ENCODE assay signal across 19 cellular contexts in genomic region chr11:106162190-106162589, GRCh38.
"Had no signal": no experiment of that assay in that cellular context is flagged by ENCODE, and none has a peak within 500 bp of the region (broad histone marks: within the 10 kb centered on the region; RNA-seq: fewer than 3 reads in every experiment).

No MANE protein-coding gene starts in this region.

- H3K9me3 ChIP-seq: neutrophil, pancreas had no signal

- H3K4me3 ChIP-seq: left lung, pancreas, right atrium auricular region, spleen, suprapubic skin, vagina had no signal

- H3K27ac ChIP-seq: left lung, neutrophil, pancreas, right atrium auricular region, spleen, suprapubic skin, vagina had no signal

- H3K36me3 ChIP-seq: left lung, neutrophil, pancreas, right atrium auricular region, spleen, suprapubic skin, vagina had no signal

- H3K27me3 ChIP-seq: left lung, neutrophil, pancreas, right atrium auricular region, spleen, suprapubic skin, vagina had no signal

- DNase-seq: cerebellar nuclear complex; cortex of kidney; effector memory CD8-positive, alpha-beta T cell; kidney; left cardiac atrium; left lung; mesendoderm; midbrain; natural killer cell; pancreas; spleen; stimulated activated CD4-positive, alpha-beta T cell treated with anti-CD3 and anti-CD28 coated beads, Interleukin-2, amount 100 ng/mL, for 48 hours; stimulated activated naive B cell treated with anti-CD40 and anti-IgM and Interleukin-4, amounts not matched to agents 10 μg/mL and 1 μg/mL and 100 μg/mL, for 72 hours; trophoblast cell had no signal

- ATAC-seq: effector memory CD8-positive, alpha-beta T cell; left cardiac atrium; left lung; natural killer cell; pancreas; sciatic nerve; stimulated activated naive B cell treated with anti-CD40 and anti-IgM and Interleukin-4, amounts not matched to agents 10 μg/mL and 1 μg/mL and 100 μg/mL, for 72 hours had no signal

- H3K4me1 ChIP-seq: left lung, right atrium auricular region, spleen, suprapubic skin had no signal
